Comparison of ENCODE assay signal across 24 cellular contexts in genomic region chr4:54192811-54193210, GRCh38. TPM values are rescaled to one million over a fixed set of nuclear protein-coding genes. Genes with fewer than 3 reads are reported as not detected.
DNase-seq lines count a peak whose midpoint lies in the region; ATAC-seq, FAIRE-seq and TF ChIP-seq lines count a peak whose summit lies in the region.
"Had no signal": no experiment of that assay in that cellular context is flagged by ENCODE, and none has a peak within 500 bp of the region (broad histone marks: within the 10 kb centered on the region; RNA-seq: fewer than 3 reads in every experiment).

No MANE protein-coding gene starts in this region.

- H3K9me2 ChIP-seq in GM23338 (ENCODE audit: insufficient read depth), result no peaks in the 10 kb centered on the region

- H3K9me3 ChIP-seq in MG63, result no peaks in the 10 kb centered on the region
- H3K9me3 ChIP-seq in psoas muscle, result no peaks in the 10 kb centered on the region

- FAIRE-seq in urothelium cell line (lab: Jason Lieb, UNC), result no peak
- FAIRE-seq: A204.1, D721Med, HTR-8/SVneo had no signal

- H3K79me2 ChIP-seq in GM23338 (replicated peaks; ENCODE audit: insufficient read depth), result no peaks in the 10 kb centered on the region

- H3K4me3 ChIP-seq in GM23338, result no peak overlapping the region
- no peak overlapping the region for H3K4me3 ChIP-seq in MG63
- no peak overlapping the region for H3K4me3 ChIP-seq in psoas muscle
- H3K4me3 ChIP-seq: BLaER1 treated with 17β-estradiol and CSF1 and Interleukin-3, amounts not matched to agents 10 nM and 100 nM had no signal

- H3K4me3 Mint-ChIP-seq in GM23338 (no peak overlapping the region), chondrocyte (ENCODE audit: unreplicated experiment) (no peak overlapping the region)
- no peak overlapping the region for H3K4me3 Mint-ChIP-seq in activated T-helper 2 cell treated with anti-CD3 and anti-CD28 coated beads, Interferon-gamma antibody, Interleukin-2, Interleukin-4, amounts not matched to agents 10 μg/mL and 5 μg/mL and 100 μg/mL, durations not matched to agents 14 hours and 24 hours and 36 hours (ENCODE audit: low read depth)
- H3K4me3 Mint-ChIP-seq: CD4-positive, alpha-beta T cell had no signal

- no peaks in the 10 kb centered on the region for H4K20me1 ChIP-seq in GM23338 (replicated peaks; ENCODE audit: insufficient read depth)
- H4K20me1 ChIP-seq: BLaER1 treated with 17β-estradiol and CSF1 and Interleukin-3, amounts not matched to agents 10 nM and 100 nM had no signal

- no peak overlapping the region for H3K27ac Mint-ChIP-seq in GM23338
- no peak overlapping the region for H3K27ac Mint-ChIP-seq in chondrocyte (ENCODE audit: unreplicated experiment)
- H3K27ac Mint-ChIP-seq in activated T-helper 2 cell treated with anti-CD3 and anti-CD28 coated beads, Interferon-gamma antibody, Interleukin-2, Interleukin-4, amounts not matched to agents 10 μg/mL and 5 μg/mL and 100 μg/mL, durations not matched to agents 14 hours and 24 hours and 36 hours, result no peak overlapping the region
- H3K27ac Mint-ChIP-seq: CD4-positive, alpha-beta T cell had no signal

- peaks cover 4% of the 10 kb centered on the region for H3K27me3 Mint-ChIP-seq in GM23338 (ENCODE audit: insufficient read depth, low read depth, poor library complexity)
- no peaks in the 10 kb centered on the region for H3K27me3 Mint-ChIP-seq in chondrocyte (ENCODE audit: low read depth)
- peaks cover 1% of the 10 kb centered on the region for H3K27me3 Mint-ChIP-seq in activated T-helper 2 cell treated with anti-CD3 and anti-CD28 coated beads, Interferon-gamma antibody, Interleukin-2, Interleukin-4, amounts not matched to agents 10 μg/mL and 5 μg/mL and 100 μg/mL, durations not matched to agents 14 hours and 24 hours and 36 hours (ENCODE audit: low read depth)

- H3K4me1 ChIP-seq in GM23338 (ENCODE audit: insufficient read depth) (peaks cover 3% of the 10 kb centered on the region; the same call in 1 of the 2 replicates), psoas muscle (no peaks in the 10 kb centered on the region)
- H3K4me1 ChIP-seq: BLaER1 treated with 17β-estradiol and CSF1 and Interleukin-3, amounts not matched to agents 10 nM and 100 nM had no signal

- peaks cover 6% of the 10 kb centered on the region; the same call in 2 of the 3 replicates for H3K36me3 Mint-ChIP-seq in GM23338 (ENCODE audit: low read depth)
- H3K36me3 Mint-ChIP-seq in chondrocyte (ENCODE audit: low read depth), result no peaks in the 10 kb centered on the region
- H3K36me3 Mint-ChIP-seq in activated T-helper 2 cell treated with anti-CD3 and anti-CD28 coated beads, Interferon-gamma antibody, Interleukin-2, Interleukin-4, amounts not matched to agents 10 μg/mL and 5 μg/mL and 100 μg/mL, durations not matched to agents 14 hours and 24 hours and 36 hours (ENCODE audit: low read depth), result no peaks in the 10 kb centered on the region

- ATAC-seq in GM23338 (no peak), psoas muscle (no peak)
- ATAC-seq: Panc1 had no signal

- no peaks in the 10 kb centered on the region for H3F3A ChIP-seq in GM23338 (replicated peaks; ENCODE audit: low read depth)

- no peak overlapping the region for H2AFZ ChIP-seq in GM23338

- TF ChIP-seq CTCF in GM23338 (conservative IDR thresholded peaks at IDR 0.05; ENCODE audit: low read depth in 2 of 2), result peak; percentile 31 to 47
- TF ChIP-seq CTCF in chondrocyte (IDR thresholded peaks at IDR 0.05), result no peak
- no peak for TF ChIP-seq CTCF in psoas muscle (IDR thresholded peaks at IDR 0.05)

- DNase-seq in GM23338 (ENCODE audit: low spot score) (peak; percentile 17), MG63 (peak; percentile 27), chondrocyte (ENCODE audit: low spot score) (peak; percentile 83), mesenteric fat pad (ENCODE audit: low spot score) (peak; percentile 86), urothelium cell line (ENCODE audit: low spot score) (no peak), psoas muscle (no peak)
- DNase-seq in activated T-helper 2 cell treated with anti-CD3 and anti-CD28 coated beads, Interferon-gamma antibody, Interleukin-2, Interleukin-4, amounts not matched to agents 10 μg/mL and 5 μg/mL and 100 μg/mL, durations not matched to agents 14 hours and 24 hours and 36 hours (ENCODE audit: low spot score), result no peak
- DNase-seq: CD4-positive, alpha-beta T cell; DMS53; GOT3; KG1; NCI-H1048; NCI-H1417; NCI-H1694; NCI-H2029 treated with DMSO at 0.1 percent for 48 hours; NCI-H446 treated with DMSO at 0.1 percent for 48 hours; NCI-H526 treated with DMSO at 0.1 percent for 48 hours; SHP77 had no signal

- no peaks in the 10 kb centered on the region for H3K27me3 ChIP-seq in GM23338 (ENCODE audit: insufficient read depth)
- no peaks in the 10 kb centered on the region for H3K27me3 ChIP-seq in MG63
- no peaks in the 10 kb centered on the region for H3K27me3 ChIP-seq in psoas muscle (ENCODE audit: insufficient read depth in 3 of 3, low read length in 2 of 3)
- H3K27me3 ChIP-seq: BLaER1 treated with 17β-estradiol and CSF1 and Interleukin-3, amounts not matched to agents 10 nM and 100 nM had no signal

- 90 to 93% (median 91%) methylated on average over 16 of the region's 16 CpGs for WGBS in psoas muscle, 3 donors

- H3K36me3 ChIP-seq in GM23338 (ENCODE audit: insufficient read depth) (no peaks in the 10 kb centered on the region), MG63 (no peaks in the 10 kb centered on the region), psoas muscle (ENCODE audit: insufficient read depth in 1 of 2, low read depth in 1 of 2) (no peaks in the 10 kb centered on the region)
- H3K36me3 ChIP-seq: BLaER1 treated with 17β-estradiol and CSF1 and Interleukin-3, amounts not matched to agents 10 nM and 100 nM had no signal

- H3K9me3 Mint-ChIP-seq in GM23338 (peaks cover 13% of the 10 kb centered on the region), chondrocyte (ENCODE audit: low read depth) (no peaks in the 10 kb centered on the region)
- no peaks in the 10 kb centered on the region for H3K9me3 Mint-ChIP-seq in activated T-helper 2 cell treated with anti-CD3 and anti-CD28 coated beads, Interferon-gamma antibody, Interleukin-2, Interleukin-4, amounts not matched to agents 10 μg/mL and 5 μg/mL and 100 μg/mL, durations not matched to agents 14 hours and 24 hours and 36 hours
- H3K9me3 Mint-ChIP-seq: CD4-positive, alpha-beta T cell had no signal

- H3K4me2 ChIP-seq in GM23338, result no peak overlapping the region
- H3K4me2 ChIP-seq: BLaER1 treated with 17β-estradiol and CSF1 and Interleukin-3, amounts not matched to agents 10 nM and 100 nM had no signal

- peaks cover 6% of the 10 kb centered on the region; the same call in 2 of the 3 replicates for H3K4me1 Mint-ChIP-seq in GM23338
- H3K4me1 Mint-ChIP-seq in chondrocyte (ENCODE audit: low read depth), result peaks cover 20% of the 10 kb centered on the region
- H3K4me1 Mint-ChIP-seq in activated T-helper 2 cell treated with anti-CD3 and anti-CD28 coated beads, Interferon-gamma antibody, Interleukin-2, Interleukin-4, amounts not matched to agents 10 μg/mL and 5 μg/mL and 100 μg/mL, durations not matched to agents 14 hours and 24 hours and 36 hours (ENCODE audit: low read depth), result no peaks in the 10 kb centered on the region

- H3K27ac ChIP-seq in GM23338 (ENCODE audit: low read depth) (no peak overlapping the region), psoas muscle (no peak overlapping the region)
- H3K27ac ChIP-seq: BLaER1 treated with 17β-estradiol and CSF1 and Interleukin-3, amounts not matched to agents 10 nM and 100 nM; RWPE1 had no signal

- intact Hi-C loops in psoas muscle (cut with DNase I), result no loop called here
- intact Hi-C loops in activated T-helper 2 cell treated with anti-CD3 and anti-CD28 coated beads, Interferon-gamma antibody, Interleukin-2, Interleukin-4, amounts not matched to agents 10 μg/mL and 5 μg/mL and 100 μg/mL, durations not matched to agents 14 hours and 24 hours and 36 hours (cut with micrococcal nuclease), result no loop called here

TF ChIP-seq in GM23338, 12 proteins besides CTCF, POLR2A, EP300 and RAD21 (continues in another document):
- TF ChIP-seq ZNF331 (CRISPR knock-in tag; IDR thresholded peaks at IDR 0.05; ENCODE audit: low read depth), result no peak

RNA-seq across cellular contexts. Expression of gene PDGFRA, which starts 36.3 kb away (rescaled TPM):
- 7.0 and 10.8 TPM in 2 replicates for total RNA-seq in GM23338 (2014; rRNA removed; shearing (Covaris generic))
- polyA plus RNA-seq in GM23338 (2016; fragmentation: Nextera tagmentation; extraction: Ambion mirVana) (7.4 and 8.0 TPM in 2 replicates), psoas muscle (1 to 10 TPM; 3.1 to 5.1 (median 3.6) TPM)
- 118 and 133 TPM in 2 replicates for total RNA-seq in MG63 (2014; rRNA removed; shearing (Covaris generic); ENCODE audit: low replicate concordance)
- total RNA-seq in chondrocyte (62.7 to 112 TPM (median 69.6 TPM) in 3 replicates), mesenteric fat pad (181 TPM), psoas muscle (10 to 100 TPM; 12.9 to 32.6 (median 19.2) TPM)
- total RNA-seq in activated T-helper 2 cell treated with anti-CD3 and anti-CD28 coated beads, Interferon-gamma antibody, Interleukin-2, Interleukin-4, amounts not matched to agents 10 μg/mL and 5 μg/mL and 100 μg/mL, durations not matched to agents 14 hours and 24 hours and 36 hours, result not detected in 2 replicates
- total RNA-seq: CD4-positive, alpha-beta T cell had no signal

Comparison
In these comparisons a context has a peak if more than half of its experiments do, and no peak if none do; other contexts are left out.
1. DNase-seq: peak in GM23338 (single experiment), MG63 (single experiment), chondrocyte (single experiment) and mesenteric fat pad (single experiment); none in urothelium cell line (single experiment), psoas muscle (0 of 2) and activated T-helper 2 cell treated with anti-CD3 and anti-CD28 coated beads, Interferon-gamma antibody, Interleukin-2, Interleukin-4, amounts not matched to agents 10 μg/mL and 5 μg/mL and 100 μg/mL, durations not matched to agents 14 hours and 24 hours and 36 hours (single experiment).
2. CTCF ChIP-seq: peak in GM23338 (2 of 2); none in chondrocyte (single experiment) and psoas muscle (single experiment).